24 cellular contexts compared by ENCODE assay signal in the genomic region with DNA sequence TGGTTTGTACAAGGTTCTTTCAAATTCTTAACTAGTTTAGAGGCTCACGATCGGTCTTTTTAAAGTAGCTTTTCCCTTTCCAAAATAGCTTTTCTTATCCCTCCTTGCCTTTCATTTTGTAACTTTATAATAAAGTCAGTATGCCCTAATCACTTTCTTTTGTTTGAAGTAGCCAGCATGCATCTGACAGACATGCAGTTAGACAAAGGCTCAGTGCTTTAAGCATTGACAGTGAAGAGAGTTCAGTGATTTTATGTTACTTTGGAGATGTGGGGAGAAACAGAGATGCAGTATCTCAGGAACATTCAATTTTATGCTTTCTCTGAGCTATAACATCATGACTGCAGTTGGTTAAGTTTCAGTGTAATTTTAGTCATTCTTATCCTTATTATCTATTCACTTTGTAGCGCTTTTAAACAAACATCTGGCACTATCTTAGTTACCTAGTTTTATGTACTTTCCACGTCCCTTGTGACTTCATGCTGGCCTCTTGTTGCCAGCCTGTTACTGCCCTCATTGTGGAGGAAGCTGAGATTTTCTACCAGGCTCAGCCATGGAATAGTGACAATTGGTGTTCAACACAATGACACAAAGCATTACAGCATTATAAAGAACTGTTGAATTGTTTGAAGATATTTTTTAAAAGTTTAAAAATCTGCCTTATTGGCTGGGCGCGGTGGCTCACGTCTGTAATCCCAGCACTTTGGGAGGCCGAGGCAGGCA.
DNase-seq lines count a peak whose midpoint lies in the region; ATAC-seq and TF ChIP-seq lines count a peak whose summit lies in the region.
"Had no signal": no experiment of that assay in that cellular context is flagged by ENCODE, and none has a peak within 500 bp of the region (broad histone marks: within the 10 kb centered on the region; RNA-seq: fewer than 3 reads in every experiment).

No MANE protein-coding gene starts in this region.

- H3K36me3 ChIP-seq in OCI-LY7 (ENCODE audit: insufficient read depth, low read length): peaks cover 20% of the 10 kb centered on the region
- no peaks in the 10 kb centered on the region for H3K36me3 ChIP-seq in psoas muscle (ENCODE audit: insufficient read depth in 1 of 2, low read depth in 1 of 2)
- H3K36me3 ChIP-seq: BLaER1, prostate gland had no signal

- 88 to 92% (median 91%) methylated on average over 8 of the region's 8 CpGs for WGBS in psoas muscle, 3 donors

- no peaks in the 10 kb centered on the region for H3K27me3 Mint-ChIP-seq in activated T-cell treated with anti-CD3 and anti-CD28 coated beads, Interleukin-2, amount 50 U/mL, for 72 hours (ENCODE audit: low read depth)
- H3K27me3 Mint-ChIP-seq: naive thymus-derived CD8-positive, alpha-beta T cell had no signal

- no peak for TF ChIP-seq CTCF in OCI-LY7 (conservative IDR thresholded peaks at IDR 0.05; ENCODE audit: low read length)
- no peak for TF ChIP-seq CTCF in psoas muscle (IDR thresholded peaks at IDR 0.05)

- H3K4me1 ChIP-seq in OCI-LY7 (ENCODE audit: insufficient read depth, low read length, poor library complexity, severe bottlenecking) (peaks cover 90% of the 10 kb centered on the region), psoas muscle (peaks cover 10% of the 10 kb centered on the region)

- no peak overlapping the region for H3K4me3 Mint-ChIP-seq in activated T-cell treated with anti-CD3 and anti-CD28 coated beads, Interleukin-2, amount 50 U/mL, for 72 hours
- no peak overlapping the region for H3K4me3 Mint-ChIP-seq in stimulated activated effector memory CD8-positive, alpha-beta T cell treated with anti-CD3 and anti-CD28 coated beads, Interleukin-12 subunit alpha, Interleukin-12 subunit beta, amount 100 ng/mL, for 72 hours
- H3K4me3 Mint-ChIP-seq: HFFc6; naive thymus-derived CD8-positive, alpha-beta T cell had no signal

- H3K9me3 ChIP-seq in OCI-LY7 (ENCODE audit: low read length): peaks cover 14% of the 10 kb centered on the region; the same call in 1 of the 2 replicates
- H3K9me3 ChIP-seq in psoas muscle: no peaks in the 10 kb centered on the region
- H3K9me3 ChIP-seq: BLaER1, prostate gland had no signal

- ATAC-seq in activated T-cell treated with anti-CD3 and anti-CD28 coated beads, Interleukin-2, amount 50 U/mL, for 72 hours (replicated peaks in 1 of 2): peak; percentile 46 to 50
- ATAC-seq in left colon (peak; percentile 72), psoas muscle (no peak), HG03457 (IDR thresholded peaks at IDR 0.05; ENCODE audit: unreplicated experiment) (no peak)
- peak; percentile 40 for ATAC-seq in stimulated activated effector memory CD8-positive, alpha-beta T cell treated with anti-CD3 and anti-CD28 coated beads, Interleukin-12 subunit alpha, Interleukin-12 subunit beta, amount 100 ng/mL, for 72 hours
- ATAC-seq: naive thymus-derived CD8-positive, alpha-beta T cell had no signal

- H3K79me2 ChIP-seq in OCI-LY7 (ENCODE audit: insufficient read depth, low read depth, low read length): peaks cover 94% of the 10 kb centered on the region

- peak overlapping the region; percentile 56 for H3K4me2 ChIP-seq in OCI-LY7 (ENCODE audit: low read length)
- H3K4me2 ChIP-seq: BLaER1, KMS-11 had no signal

- H3K4me3 ChIP-seq in OCI-LY7 (ENCODE audit: low read depth, low read length, poor library complexity, severe bottlenecking) (no peak overlapping the region), psoas muscle (no peak overlapping the region)
- H3K4me3 ChIP-seq: BLaER1, lung, prostate gland had no signal

- no peak overlapping the region for H3K27ac Mint-ChIP-seq in activated T-cell treated with anti-CD3 and anti-CD28 coated beads, Interleukin-2, amount 50 U/mL, for 72 hours
- no peak overlapping the region for H3K27ac Mint-ChIP-seq in stimulated activated effector memory CD8-positive, alpha-beta T cell treated with anti-CD3 and anti-CD28 coated beads, Interleukin-12 subunit alpha, Interleukin-12 subunit beta, amount 100 ng/mL, for 72 hours
- H3K27ac Mint-ChIP-seq: HFFc6 had no signal

- peaks cover 0 to 2% of the 10 kb centered on the region in 2 donors for H3K36me3 Mint-ChIP-seq in activated T-cell treated with anti-CD3 and anti-CD28 coated beads, Interleukin-2, amount 50 U/mL, for 72 hours (ENCODE audit: insufficient read depth in 2 of 2)
- no peaks in the 10 kb centered on the region for H3K36me3 Mint-ChIP-seq in stimulated activated effector memory CD8-positive, alpha-beta T cell treated with anti-CD3 and anti-CD28 coated beads, Interleukin-12 subunit alpha, Interleukin-12 subunit beta, amount 100 ng/mL, for 72 hours
- H3K36me3 Mint-ChIP-seq: naive thymus-derived CD8-positive, alpha-beta T cell had no signal

- no peak overlapping the region for H2AFZ ChIP-seq in OCI-LY7 (ENCODE audit: low read length)

- no TSS peak for BruUV-seq in OCI-LY7 (replicated peaks; lab: Mats Ljungman, UMichigan)

- CTCF ChIA-PET in OCI-LY7 (lab: Charles Lee; ENCODE audit: unreplicated experiment): no interaction called here

- POLR2A ChIA-PET in OCI-LY7 (lab: Charles Lee): interaction anchor here (0.6 to 9.3 kb wide), 5 partner anchors 8 to 268 kb away, joined by 4 to 66 read pairs (median 5); no protein-coding TSS in a partner anchor

- H3K9me2 ChIP-seq in OCI-LY7 (ENCODE audit: insufficient read depth, low read length): no peaks in the 10 kb centered on the region

- H3K27ac ChIP-seq in OCI-LY7 (ENCODE audit: low read depth, low read length, poor library complexity, severe bottlenecking): peak overlapping the region; percentile 59
- H3K27ac ChIP-seq in psoas muscle: no peak overlapping the region
- H3K27ac ChIP-seq: BLaER1, KMS-11 had no signal

- H3K4me1 Mint-ChIP-seq in activated T-cell treated with anti-CD3 and anti-CD28 coated beads, Interleukin-2, amount 50 U/mL, for 72 hours (ENCODE audit: low read depth): peaks cover 63% of the 10 kb centered on the region
- H3K4me1 Mint-ChIP-seq in stimulated activated effector memory CD8-positive, alpha-beta T cell treated with anti-CD3 and anti-CD28 coated beads, Interleukin-12 subunit alpha, Interleukin-12 subunit beta, amount 100 ng/mL, for 72 hours: peaks cover 46% of the 10 kb centered on the region

- no peaks in the 10 kb centered on the region for H3K9me3 Mint-ChIP-seq in activated T-cell treated with anti-CD3 and anti-CD28 coated beads, Interleukin-2, amount 50 U/mL, for 72 hours
- no peaks in the 10 kb centered on the region for H3K9me3 Mint-ChIP-seq in stimulated activated effector memory CD8-positive, alpha-beta T cell treated with anti-CD3 and anti-CD28 coated beads, Interleukin-12 subunit alpha, Interleukin-12 subunit beta, amount 100 ng/mL, for 72 hours
- H3K9me3 Mint-ChIP-seq: HFFc6; naive thymus-derived CD8-positive, alpha-beta T cell had no signal

- H4K20me1 ChIP-seq in OCI-LY7 (ENCODE audit: insufficient read depth, low read length): peaks cover 6% of the 10 kb centered on the region; the same call in 1 of the 2 replicates

- no peak for DNase-seq in activated T-cell treated with anti-CD3 and anti-CD28 coated beads, Interleukin-2, amount 50 U/mL, for 72 hours
- DNase-seq in activated T-cell treated with anti-CD3 and anti-CD28 coated beads, Interleukin-2, amount 50 U/mL, for 1 hour: no peak
- DNase-seq in OCI-LY7 (ENCODE audit: low spot score) (no peak), left colon (no peak), psoas muscle (no peak), DMS153 (lab: John Stamatoyannopoulos, UW) (no peak)
- DNase-seq in stimulated activated effector memory CD8-positive, alpha-beta T cell treated with anti-CD3 and anti-CD28 coated beads, Interleukin-12 subunit alpha, Interleukin-12 subunit beta, amount 100 ng/mL, for 72 hours (ENCODE audit: low spot score in 2 of 2): no peak
- DNase-seq: activated CD4-positive, alpha-beta T cell treated with anti-CD3 and anti-CD28 coated beads for 48 hours; activated CD8-positive, alpha-beta memory T cell treated with anti-CD3 and anti-CD28 coated beads, Interleukin-2, amount 50 U/mL, for 4 hours; activated gamma-delta T cell treated with Interleukin-2 at 50 U/mL for 16 hours; caudate nucleus; GF-D8; HFFc6; naive thymus-derived CD8-positive, alpha-beta T cell; NCI-H1092; NCI-H2107; Right ventricle myocardium superior; small intestine; stimulated activated CD4-positive, alpha-beta T cell treated with anti-CD3 and anti-CD28 coated beads, Interleukin-2, amount 100 ng/mL, for 48 hours had no signal

- no peaks in the 10 kb centered on the region for H3K27me3 ChIP-seq in psoas muscle (ENCODE audit: insufficient read depth in 3 of 3, low read length in 2 of 3)
- H3K27me3 ChIP-seq: BLaER1 had no signal

- intact Hi-C loops in OCI-LY7 (cut with micrococcal nuclease; ENCODE audit: unreplicated experiment): no loop called here
- intact Hi-C loops in left colon (cut with DNase I, micrococcal nuclease): loop anchor here in 1 of 2 donors (10.0 kb wide), 1 partner anchor 46 kb away; no protein-coding TSS in a partner anchor
- intact Hi-C loops in psoas muscle (cut with DNase I): no loop called here

Comparison
In these comparisons a context has a peak if more than half of its experiments do, and no peak if none do; other contexts are left out.
1. ATAC-seq: peak in activated T-cell treated with anti-CD3 and anti-CD28 coated beads, Interleukin-2, amount 50 U/mL, for 72 hours (2 of 2), left colon (single experiment) and stimulated activated effector memory CD8-positive, alpha-beta T cell treated with anti-CD3 and anti-CD28 coated beads, Interleukin-12 subunit alpha, Interleukin-12 subunit beta, amount 100 ng/mL, for 72 hours (single experiment); none in psoas muscle (0 of 4) and HG03457 (single experiment).